ENCODE assay signal across 10 cellular contexts in the genomic region with DNA sequence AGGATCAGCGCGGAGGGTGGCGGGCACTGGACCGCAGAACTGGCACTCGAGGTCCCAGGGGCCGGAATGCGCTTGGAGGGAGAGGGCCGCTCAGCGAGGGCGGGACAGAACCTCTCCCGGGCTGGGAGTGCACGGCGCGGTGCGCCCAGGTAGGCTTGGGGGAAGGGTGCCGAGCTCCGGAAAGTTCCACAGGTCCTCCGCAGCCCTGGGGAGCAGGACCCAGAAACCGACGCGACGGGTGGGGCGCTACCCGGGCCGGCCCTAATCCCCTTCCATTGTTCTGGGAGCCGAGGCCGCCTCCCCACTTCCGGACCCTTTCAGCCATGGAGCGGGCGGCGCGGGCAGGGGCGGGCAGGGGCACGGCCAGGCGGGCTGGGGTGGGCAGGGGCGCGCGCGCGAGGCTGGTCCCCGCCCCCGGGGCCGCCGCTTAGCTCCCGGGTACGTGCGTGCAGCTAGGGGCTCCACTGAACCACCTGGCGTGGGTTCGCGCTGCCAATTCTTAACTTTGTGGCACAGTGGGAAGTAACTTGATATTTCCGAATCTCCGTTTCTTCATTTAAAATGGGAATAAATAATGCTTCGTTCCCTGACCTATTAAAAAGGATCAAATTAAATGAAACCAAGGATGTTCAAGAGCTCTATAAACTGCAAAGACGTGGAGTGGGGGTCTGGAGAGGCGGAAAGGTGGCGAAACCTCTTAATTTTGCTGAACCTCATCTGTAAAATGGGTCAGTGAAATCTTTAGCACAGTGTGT. TPM values are rescaled to one million over a fixed set of nuclear protein-coding genes. Genes with fewer than 3 reads are reported as not detected.
DNase-seq lines count a peak whose midpoint lies in the region; ATAC-seq and TF ChIP-seq lines count a peak whose summit lies in the region.
"Had no signal": no experiment of that assay in that cellular context is flagged by ENCODE, and none has a peak within 500 bp of the region (broad histone marks: within the 10 kb centered on the region; RNA-seq: fewer than 3 reads in every experiment).

No MANE protein-coding gene starts in this region.

- peaks cover 10% of the 10 kb centered on the region for H3K4me1 Mint-ChIP-seq in endothelial cell (ENCODE audit: unreplicated experiment)
- H3K4me1 Mint-ChIP-seq in naive thymus-derived CD8-positive, alpha-beta T cell, result peaks cover 5 to 13% (median 9%) of the 10 kb centered on the region in 4 donors

- H3K9me3 Mint-ChIP-seq in endothelial cell (ENCODE audit: unreplicated experiment), result no peaks in the 10 kb centered on the region
- no peaks in the 10 kb centered on the region for H3K9me3 Mint-ChIP-seq in naive thymus-derived CD8-positive, alpha-beta T cell

- no peaks in the 10 kb centered on the region for H3K4me1 ChIP-seq in ACC112 (ENCODE audit: control insufficient read depth, insufficient read depth, low read length, unreplicated experiment)

- DNase-seq in endothelial cell (ENCODE audit: low spot score) (no peak), cerebellar cortex (ENCODE audit: low spot score) (no peak)
- DNase-seq in naive thymus-derived CD8-positive, alpha-beta T cell, result no peak

- H3K4me3 ChIP-seq in ACC112 (ENCODE audit: low read depth, low read length), result peak overlapping the region; percentile 55; the same call in 1 of the 2 replicates

- TF ChIP-seq RAD21 in Ishikawa (IDR thresholded peaks at IDR 0.05; ENCODE audit: low read depth), result no peak; the same call in 1 of the 2 replicates

- peak; percentile 20 to 32 for ATAC-seq in naive thymus-derived CD8-positive, alpha-beta T cell
- ATAC-seq in GM21723 (IDR thresholded peaks at IDR 0.05; ENCODE audit: unreplicated experiment) (no peak), GM21447 (IDR thresholded peaks at IDR 0.05; ENCODE audit: unreplicated experiment) (no peak), GM18511 (IDR thresholded peaks at IDR 0.05; ENCODE audit: unreplicated experiment) (no peak)

- TF ChIP-seq EP300 in Ishikawa (IDR thresholded peaks at IDR 0.05; ENCODE audit: borderline replicate concordance), result peak; percentile 88

- H3K27me3 ChIP-seq in ACC112 (ENCODE audit: insufficient read depth, low read length), result peaks cover 93% of the 10 kb centered on the region

- H3K36me3 ChIP-seq in ACC112 (ENCODE audit: insufficient read depth, low read length), result no peaks in the 10 kb centered on the region

- H3K36me3 Mint-ChIP-seq in endothelial cell (ENCODE audit: low read depth, unreplicated experiment), result no peaks in the 10 kb centered on the region
- H3K36me3 Mint-ChIP-seq in naive thymus-derived CD8-positive, alpha-beta T cell, result peaks cover 0 to 3% (median 2%) of the 10 kb centered on the region in 3 donors

- peak overlapping the region; percentile 70 for H3K27ac Mint-ChIP-seq in endothelial cell (ENCODE audit: unreplicated experiment)
- H3K27ac Mint-ChIP-seq in naive thymus-derived CD8-positive, alpha-beta T cell, result peak overlapping the region in 1 of 10 donors; percentile 37

- POLR2A ChIA-PET in naive thymus-derived CD8-positive, alpha-beta T cell (lab: Charles Lee), result interaction anchor here (0.5 kb wide), 1 partner anchor 1767 kb away, joined by 3 read pairs; no protein-coding TSS in a partner anchor

- no peak overlapping the region for H3K27ac ChIP-seq in ACC112 (ENCODE audit: low read depth, low read length)
- H3K27ac ChIP-seq: KMS-11 had no signal

- no peak overlapping the region for H2AFZ ChIP-seq in ACC112 (ENCODE audit: low read length, unreplicated experiment)

- no peak for TF ChIP-seq CTCF in endothelial cell (IDR thresholded peaks at IDR 0.05; ENCODE audit: unreplicated experiment)

- peaks cover 17% of the 10 kb centered on the region for H3K27me3 Mint-ChIP-seq in endothelial cell (ENCODE audit: unreplicated experiment)
- H3K27me3 Mint-ChIP-seq in naive thymus-derived CD8-positive, alpha-beta T cell, result peaks cover 36 to 91% (median 64%) of the 10 kb centered on the region in 5 donors

- no peaks in the 10 kb centered on the region for H3K79me2 ChIP-seq in ACC112 (ENCODE audit: control insufficient read depth, insufficient read depth, low read length, unreplicated experiment)

- peak overlapping the region; percentile 87 for H3K4me3 Mint-ChIP-seq in endothelial cell (ENCODE audit: unreplicated experiment)
- H3K4me3 Mint-ChIP-seq in naive thymus-derived CD8-positive, alpha-beta T cell, result peak overlapping the region in 9 of 10 donors; percentile 21 to 80 (median 66)

TF ChIP-seq in Ishikawa, 13 proteins besides CTCF, POLR2A, EP300 and RAD21:
- TF ChIP-seq CEBPB (IDR thresholded peaks at IDR 0.05) (no peak), YY1 (IDR thresholded peaks at IDR 0.05; ENCODE audit: low read depth) (no peak; the same call in 1 of the 2 replicates), TEAD4 (IDR thresholded peaks at IDR 0.05) (peak; percentile 55), CREB1 (IDR thresholded peaks at IDR 0.05; ENCODE audit: low read depth) (no peak), FOXM1 (IDR thresholded peaks at IDR 0.05; ENCODE audit: borderline replicate concordance, low read depth) (peak; percentile 13; the same call in 1 of the 2 replicates), TAF1 (IDR thresholded peaks at IDR 0.05; ENCODE audit: low read depth) (no peak), USF1 (IDR thresholded peaks at IDR 0.05) (no peak), NFIC (IDR thresholded peaks at IDR 0.05) (peak; percentile 46; the same call in 1 of the 2 replicates), EGR1 (IDR thresholded peaks at IDR 0.05) (no peak), TCF12 (IDR thresholded peaks at IDR 0.05; ENCODE audit: low read depth) (peak; percentile 85), ZBTB7A (IDR thresholded peaks at IDR 0.05; ENCODE audit: low read depth) (peak; percentile 67), MAX (IDR thresholded peaks at IDR 0.05) (peak; percentile 59; the same call in 1 of the 2 replicates)
- TF ChIP-seq, protein P1, sequence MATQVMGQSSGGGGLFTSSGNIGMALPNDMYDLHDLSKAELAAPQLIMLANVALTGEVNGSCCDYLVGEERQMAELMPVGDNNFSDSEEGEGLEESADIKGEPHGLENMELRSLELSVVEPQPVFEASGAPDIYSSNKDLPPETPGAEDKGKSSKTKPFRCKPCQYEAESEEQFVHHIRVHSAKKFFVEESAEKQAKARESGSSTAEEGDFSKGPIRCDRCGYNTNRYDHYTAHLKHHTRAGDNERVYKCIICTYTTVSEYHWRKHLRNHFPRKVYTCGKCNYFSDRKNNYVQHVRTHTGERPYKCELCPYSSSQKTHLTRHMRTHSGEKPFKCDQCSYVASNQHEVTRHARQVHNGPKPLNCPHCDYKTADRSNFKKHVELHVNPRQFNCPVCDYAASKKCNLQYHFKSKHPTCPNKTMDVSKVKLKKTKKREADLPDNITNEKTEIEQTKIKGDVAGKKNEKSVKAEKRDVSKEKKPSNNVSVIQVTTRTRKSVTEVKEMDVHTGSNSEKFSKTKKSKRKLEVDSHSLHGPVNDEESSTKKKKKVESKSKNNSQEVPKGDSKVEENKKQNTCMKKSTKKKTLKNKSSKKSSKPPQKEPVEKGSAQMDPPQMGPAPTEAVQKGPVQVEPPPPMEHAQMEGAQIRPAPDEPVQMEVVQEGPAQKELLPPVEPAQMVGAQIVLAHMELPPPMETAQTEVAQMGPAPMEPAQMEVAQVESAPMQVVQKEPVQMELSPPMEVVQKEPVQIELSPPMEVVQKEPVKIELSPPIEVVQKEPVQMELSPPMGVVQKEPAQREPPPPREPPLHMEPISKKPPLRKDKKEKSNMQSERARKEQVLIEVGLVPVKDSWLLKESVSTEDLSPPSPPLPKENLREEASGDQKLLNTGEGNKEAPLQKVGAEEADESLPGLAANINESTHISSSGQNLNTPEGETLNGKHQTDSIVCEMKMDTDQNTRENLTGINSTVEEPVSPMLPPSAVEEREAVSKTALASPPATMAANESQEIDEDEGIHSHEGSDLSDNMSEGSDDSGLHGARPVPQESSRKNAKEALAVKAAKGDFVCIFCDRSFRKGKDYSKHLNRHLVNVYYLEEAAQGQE (IDR thresholded peaks at IDR 0.05; ENCODE audit: low read depth), result no peak

RNA-seq across cellular contexts. Expression of gene LGR6, which starts 20.7 kb away (rescaled TPM):
- total RNA-seq in endothelial cell (ENCODE audit: unreplicated experiment), result 0.23 TPM
- total RNA-seq in naive thymus-derived CD8-positive, alpha-beta T cell, result under 1 TPM; 0.25 to 0.47 TPM
- polyA plus RNA-seq in naive thymus-derived CD8-positive, alpha-beta T cell, result 1 to 10 TPM in 1 of 3 donors, not detected in 2; 6.2 TPM

RNA-seq across cellular contexts. Expression of gene PTPN7, which starts 53.9 kb away (rescaled TPM):
- total RNA-seq in endothelial cell (ENCODE audit: unreplicated experiment), result 1.3 TPM
- total RNA-seq in naive thymus-derived CD8-positive, alpha-beta T cell, result 10 to 100 TPM; 35.9 to 37.4 TPM
- 10 to 100 TPM; 37.7 to 44.4 (median 39.1) TPM for polyA plus RNA-seq in naive thymus-derived CD8-positive, alpha-beta T cell
- total RNA-seq: myocyte had no signal

Comparison
In these comparisons a context has a peak if more than half of its experiments do, and no peak if none do; other contexts are left out.
1. ATAC-seq: peak in naive thymus-derived CD8-positive, alpha-beta T cell (2 of 2); none in GM21723 (single experiment), GM21447 (single experiment) and GM18511 (single experiment).
2. RNA of gene PTPN7, which starts 53.9 kb away (total RNA-seq): 35.9 to 37.4 TPM in naive thymus-derived CD8-positive, alpha-beta T cell; 1.3 TPM in endothelial cell (single experiment); every median in the first group is over 10 times any median in the second.